Comparison of ENCODE assay signal across 16 cellular contexts in the genomic region with DNA sequence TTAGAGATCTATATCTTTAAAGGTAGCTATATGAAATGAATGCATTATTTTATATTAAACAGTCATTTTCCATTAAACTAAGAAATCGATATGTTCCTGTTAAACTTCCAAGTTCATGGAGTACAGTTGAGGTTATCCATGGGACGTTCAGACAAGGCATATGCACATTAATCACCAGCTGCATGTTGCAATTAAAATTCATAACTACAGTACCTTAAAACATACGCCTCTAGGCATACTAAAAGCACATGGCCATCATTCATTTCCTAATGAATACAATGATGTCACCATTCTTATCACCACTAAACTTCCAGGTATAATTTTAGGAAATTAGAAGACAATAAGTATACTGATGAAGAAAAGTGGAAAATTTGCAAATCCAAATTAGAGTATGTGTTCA.
DNase-seq lines count a peak whose midpoint lies in the region; ATAC-seq and TF ChIP-seq lines count a peak whose summit lies in the region.
"Had no signal": no experiment of that assay in that cellular context is flagged by ENCODE, and none has a peak within 500 bp of the region (broad histone marks: within the 10 kb centered on the region; RNA-seq: fewer than 3 reads in every experiment).

No MANE protein-coding gene starts in this region.

- no peak for TF ChIP-seq POLR2A in breast epithelium (IDR thresholded peaks at IDR 0.05)

- DNase-seq in MCF 10A (ENCODE audit: unreplicated experiment) (peak; percentile 11), breast epithelium (ENCODE audit: low spot score in 2 of 2) (no peak), NCI-H226 (peak; percentile 4), SK-MEL-5 (ENCODE audit: low read depth, low spot score) (peak; percentile 18), foreskin keratinocyte (peak; percentile 23 to 47), hippocampal formation (lab: John Stamatoyannopoulos, UW) (no peak)
- DNase-seq: 8988T; AML-193; Calu3; CD4-positive, CD25-positive, alpha-beta regulatory T cell; DMS79; HCEC 1CT had no signal

- H3K4me1 Mint-ChIP-seq in MCF 10A (ENCODE audit: insufficient read depth, unreplicated experiment), result no peaks in the 10 kb centered on the region
- H3K4me1 Mint-ChIP-seq: CD4-positive, CD25-positive, alpha-beta regulatory T cell had no signal

- peaks cover 0 to 4% of the 10 kb centered on the region in 2 donors for H3K9me3 ChIP-seq in breast epithelium
- H3K9me3 ChIP-seq: BLaER1 treated with 17β-estradiol and CSF1 and Interleukin-3, amounts not matched to agents 10 nM and 100 nM had no signal

- H3K9me3 Mint-ChIP-seq in MCF 10A (ENCODE audit: unreplicated experiment), result peaks cover 9% of the 10 kb centered on the region

- TF ChIP-seq CTCF in MCF 10A (IDR thresholded peaks at IDR 0.05; ENCODE audit: unreplicated experiment) (no peak), breast epithelium (IDR thresholded peaks at IDR 0.05) (no peak), foreskin keratinocyte (conservative IDR thresholded peaks at IDR 0.05) (no peak)

- ATAC-seq in foreskin keratinocyte, result peak; percentile 57
- no peak for ATAC-seq in HG03565 (IDR thresholded peaks at IDR 0.05; ENCODE audit: unreplicated experiment)
- ATAC-seq in HG03175 (IDR thresholded peaks at IDR 0.05; ENCODE audit: unreplicated experiment), result no peak
- ATAC-seq: GM12878 had no signal

- no TSS peak for BruUV-seq in MCF 10A (replicated peaks; lab: Mats Ljungman, UMichigan)

- no peaks in the 10 kb centered on the region for H3K27me3 Mint-ChIP-seq in MCF 10A (ENCODE audit: insufficient read depth, unreplicated experiment)
- H3K27me3 Mint-ChIP-seq: CD4-positive, CD25-positive, alpha-beta regulatory T cell had no signal

- no peaks in the 10 kb centered on the region for H3K36me3 Mint-ChIP-seq in MCF 10A (ENCODE audit: insufficient read depth, unreplicated experiment)
- H3K36me3 Mint-ChIP-seq: CD4-positive, CD25-positive, alpha-beta regulatory T cell had no signal

- H3K4me3 ChIP-seq in breast epithelium, result no peak overlapping the region
- H3K4me3 ChIP-seq: BLaER1 treated with 17β-estradiol and CSF1 and Interleukin-3, amounts not matched to agents 10 nM and 100 nM; GM12878 had no signal

- H3K36me3 ChIP-seq in breast epithelium, result no peaks in the 10 kb centered on the region
- H3K36me3 ChIP-seq: BLaER1 treated with 17β-estradiol and CSF1 and Interleukin-3, amounts not matched to agents 10 nM and 100 nM had no signal

- intact Hi-C loops in MCF 10A (cut with micrococcal nuclease) (no loop called here), breast epithelium (cut with DNase I; ENCODE audit: low total_unique reads) (no loop called here)

- H3K27me3 ChIP-seq in breast epithelium (no peaks in the 10 kb centered on the region), foreskin keratinocyte (no peaks in the 10 kb centered on the region)
- H3K27me3 ChIP-seq: BLaER1 treated with 17β-estradiol and CSF1 and Interleukin-3, amounts not matched to agents 10 nM and 100 nM had no signal

- no peak overlapping the region for H3K27ac Mint-ChIP-seq in MCF 10A (ENCODE audit: low read depth, unreplicated experiment)
- H3K27ac Mint-ChIP-seq: CD4-positive, CD25-positive, alpha-beta regulatory T cell had no signal

- H3K4me3 Mint-ChIP-seq in MCF 10A (ENCODE audit: unreplicated experiment), result no peak overlapping the region
- H3K4me3 Mint-ChIP-seq: CD4-positive, CD25-positive, alpha-beta regulatory T cell had no signal

- CTCF ChIA-PET in MCF 10A (lab: Yijun Ruan, JAX), result no interaction called here

- in situ Hi-C loops in SK-MEL-5 (cut with HindIII; ENCODE audit: low pct_unique_long_range_greater_than_20kb, low sequenced_read_pairs), result no loop called here

- no peaks in the 10 kb centered on the region for H3K4me1 ChIP-seq in breast epithelium
- no peaks in the 10 kb centered on the region for H3K4me1 ChIP-seq in foreskin keratinocyte
- H3K4me1 ChIP-seq: BLaER1 treated with 17β-estradiol and CSF1 and Interleukin-3, amounts not matched to agents 10 nM and 100 nM had no signal

- H3K27ac ChIP-seq in breast epithelium (no peak overlapping the region), foreskin keratinocyte (no peak overlapping the region)
- H3K27ac ChIP-seq: BLaER1 treated with 17β-estradiol and CSF1 and Interleukin-3, amounts not matched to agents 10 nM and 100 nM had no signal

- POLR2A ChIA-PET in MCF 10A (lab: Yijun Ruan, JAX), result interaction anchor here (0.6 kb wide), 2 partner anchors 49 to 975 kb away, joined by 3 read pairs; no protein-coding TSS in a partner anchor

Comparison
In these comparisons a context has a peak if more than half of its experiments do, and no peak if none do; other contexts are left out.
1. DNase-seq: peak in MCF 10A (single experiment), NCI-H226 (single experiment), SK-MEL-5 (single experiment) and foreskin keratinocyte (2 of 2); none in breast epithelium (0 of 2) and hippocampal formation (0 of 2).